15 cellular contexts compared by ENCODE assay signal in genomic region chr5:35788724-35789123, GRCh38.
DNase-seq lines count a peak whose midpoint lies in the region; ATAC-seq, FAIRE-seq and TF ChIP-seq lines count a peak whose summit lies in the region.
"Had no signal": no experiment of that assay in that cellular context is flagged by ENCODE, and none has a peak within 500 bp of the region (broad histone marks: within the 10 kb centered on the region; RNA-seq: fewer than 3 reads in every experiment).

No MANE protein-coding gene starts in this region.

- H3K4me2 ChIP-seq in HepG2 (ENCODE audit: low read depth, low read length): no peak overlapping the region
- no peak overlapping the region for H3K4me2 ChIP-seq in PC-3 (ENCODE audit: low read length)

- no peak for DNase-seq in HepG2 (ENCODE audit: low spot score)
- peak in 5 of 7 donors; percentile 12 to 62 (median 30) for DNase-seq in adrenal gland
- DNase-seq in lower lobe of right lung: no peak
- DNase-seq in stimulated activated CD4-positive, alpha-beta T cell treated with anti-CD3 and anti-CD28 coated beads, Interleukin-2, amount 100 ng/mL, for 48 hours: no peak
- DNase-seq in PC-3: no peak
- no peak for DNase-seq in NCI-H146 treated with DMSO at 0.1 percent for 48 hours (lab: John Stamatoyannopoulos, UW; ENCODE audit: unreplicated experiment)
- DNase-seq: CD4-positive, CD25-positive, alpha-beta regulatory T cell; DMS79 treated with DMSO at 0.1 percent for 48 hours; H7; NCI-H1048; NCI-H1436 treated with DMSO at 0.1 percent for 48 hours; NCI-H2081 treated with DMSO at 0.1 percent for 48 hours; NCI-H510A treated with DMSO at 0.1 percent for 48 hours had no signal

- H3K4me3 ChIP-seq in liver (ENCODE audit: low read depth in 1 of 3, low read length in 3 of 3): no peak overlapping the region
- H3K4me3 ChIP-seq in HepG2 (replicated peaks in 1 of 3; ENCODE audit: insufficient read depth in 1 of 3, low read depth in 2 of 3, low read length in 3 of 3): no peak overlapping the region
- no peak overlapping the region for H3K4me3 ChIP-seq in adrenal gland
- no peak overlapping the region for H3K4me3 ChIP-seq in lower lobe of right lung
- H3K4me3 ChIP-seq in PC-3 (ENCODE audit: low read length): no peak overlapping the region

- H3F3A ChIP-seq in PC-3 (ENCODE audit: low read length, unreplicated experiment): no peaks in the 10 kb centered on the region

- POLR2A ChIA-PET in HepG2 (lab: Yijun Ruan, JAX): no interaction called here
- POLR2A ChIA-PET in PC-3 (lab: Charles Lee; ENCODE audit: unreplicated experiment): no interaction called here

- ATAC-seq in HepG2: no peak
- ATAC-seq in lower lobe of right lung: no peak
- no peak for ATAC-seq in PC-3
- ATAC-seq: Panc1 had no signal

- CTCF ChIA-PET in HepG2 (lab: Yijun Ruan, JAX; ENCODE audit: low intra/inter-chr PET ratio, low total read pairs): no interaction called here
- CTCF ChIA-PET in PC-3 (lab: Charles Lee): no interaction called here

- H2AFZ ChIP-seq in HepG2 (ENCODE audit: low read length) (no peak overlapping the region), PC-3 (ENCODE audit: low read length) (no peak overlapping the region)

- FAIRE-seq in HepG2 (lab: Jason Lieb, UNC): no peak

- H3K79me2 ChIP-seq in HepG2 (ENCODE audit: insufficient read depth, low read length): no peaks in the 10 kb centered on the region
- H3K79me2 ChIP-seq in PC-3 (ENCODE audit: low read length): no peaks in the 10 kb centered on the region

- no peaks in the 10 kb centered on the region for H3K36me3 ChIP-seq in liver (ENCODE audit: control insufficient read depth in 4 of 4, insufficient read depth in 3 of 4, low read depth in 1 of 4, low read length in 3 of 4)
- no peaks in the 10 kb centered on the region for H3K36me3 ChIP-seq in HepG2 (replicated peaks in 1 of 2; ENCODE audit: control insufficient read depth in 1 of 2, insufficient read depth in 2 of 2, low read length in 2 of 2)
- H3K36me3 ChIP-seq in adrenal gland (replicated peaks in 1 of 2): no peaks in the 10 kb centered on the region
- no peaks in the 10 kb centered on the region for H3K36me3 ChIP-seq in lower lobe of right lung
- H3K36me3 ChIP-seq in PC-3 (ENCODE audit: low read depth, low read length): no peaks in the 10 kb centered on the region

- H3K27ac ChIP-seq in liver (ENCODE audit: low read depth in 1 of 2, low read length in 2 of 2) (no peak overlapping the region), HepG2 (ENCODE audit: extremely low read length, insufficient read depth, low read length) (no peak overlapping the region), adrenal gland (peak overlapping the region in 2 of 5 donors; percentile 15 to 47), lower lobe of right lung (peak overlapping the region; percentile 56), PC-3 (ENCODE audit: low read length) (no peak overlapping the region)

- in situ Hi-C loops in HepG2 (cut with HindIII; ENCODE audit: extremely low pct_ligation_motif_present, low pct_unique_long_range_greater_than_20kb): no loop called here

- H3K9ac ChIP-seq in liver (ENCODE audit: low read depth in 1 of 2, low read length in 2 of 2): no peak overlapping the region
- H3K9ac ChIP-seq in HepG2 (ENCODE audit: insufficient read depth, low read depth, low read length): no peak overlapping the region
- H3K9ac ChIP-seq in PC-3 (ENCODE audit: low read length): no peak overlapping the region

- BruUV-seq in HepG2 (replicated peaks; lab: Mats Ljungman, UMichigan) (no TSS peak), PC-3 (replicated peaks; lab: Mats Ljungman, UMichigan) (no TSS peak)

- no peaks in the 10 kb centered on the region for H3K9me3 ChIP-seq in liver (ENCODE audit: control insufficient read depth in 4 of 4, low read length in 3 of 4)
- no peaks in the 10 kb centered on the region for H3K9me3 ChIP-seq in HepG2 (ENCODE audit: low read length)
- no peaks in the 10 kb centered on the region for H3K9me3 ChIP-seq in adrenal gland (replicated peaks in 1 of 3)
- H3K9me3 ChIP-seq in lower lobe of right lung: no peaks in the 10 kb centered on the region
- H3K9me3 ChIP-seq in PC-3 (ENCODE audit: low read length): no peaks in the 10 kb centered on the region

- TF ChIP-seq POLR2A in HepG2 (IDR thresholded peaks at IDR 0.05; ENCODE audit: insufficient read depth in 1 of 2, low read depth in 2 of 2, low read length in 2 of 2): no peak
- TF ChIP-seq POLR2A in adrenal gland (IDR thresholded peaks at IDR 0.05): no peak

- no peak for TF ChIP-seq EP300 in HepG2 (IDR thresholded peaks at IDR 0.05; ENCODE audit: low read depth in 2 of 2, low read length in 2 of 2)
- TF ChIP-seq EP300 in HepG2 (CRISPR knock-in tag; IDR thresholded peaks at IDR 0.05; ENCODE audit: borderline replicate concordance): no peak

- H3K27me3 ChIP-seq in liver (ENCODE audit: control insufficient read depth in 4 of 4, insufficient read depth in 4 of 4, low read length in 3 of 4) (no peaks in the 10 kb centered on the region), HepG2 (ENCODE audit: control insufficient read depth in 1 of 2, insufficient read depth in 2 of 2, low read length in 2 of 2) (no peaks in the 10 kb centered on the region), adrenal gland (no peaks in the 10 kb centered on the region), lower lobe of right lung (ENCODE audit: low read depth) (no peaks in the 10 kb centered on the region), PC-3 (ENCODE audit: low read length) (no peaks in the 10 kb centered on the region)

- WGBS in liver: 74% methylated on average over 4 of the region's 4 CpGs
- 17% methylated on average over 4 of the region's 4 CpGs for WGBS in HepG2 (ENCODE audit: low lambda C conversion rate)
- WGBS in adrenal gland, 4 donors: 69 to 82% (median 70%) methylated on average over 4 of the region's 4 CpGs

- H3K9me2 ChIP-seq in PC-3 (replicated peaks; ENCODE audit: low read length): no peaks in the 10 kb centered on the region

- intact Hi-C loops in HepG2 (cut with micrococcal nuclease; ENCODE audit: unreplicated experiment) (no loop called here), adrenal gland (cut with DNase I) (no loop called here), lower lobe of right lung (cut with DNase I) (no loop called here), PC-3 (cut with micrococcal nuclease) (no loop called here)

- TF ChIP-seq CTCF in liver (IDR thresholded peaks at IDR 0.05; ENCODE audit: low read depth, low read length, missing input control) (no peak), HepG2 (CRISPR knock-in tag; IDR thresholded peaks at IDR 0.05) (no peak), adrenal gland (IDR thresholded peaks at IDR 0.05) (no peak), lower lobe of right lung (IDR thresholded peaks at IDR 0.05) (no peak), PC-3 (conservative IDR thresholded peaks at IDR 0.05; ENCODE audit: low read depth, low read length) (no peak)

- no peaks in the 10 kb centered on the region for H3K4me1 ChIP-seq in liver (ENCODE audit: control insufficient read depth in 4 of 4, insufficient read depth in 4 of 4, low read length in 3 of 4)
- no peaks in the 10 kb centered on the region for H3K4me1 ChIP-seq in HepG2 (ENCODE audit: insufficient read depth, low read length)
- no peaks in the 10 kb centered on the region for H3K4me1 ChIP-seq in adrenal gland (replicated peaks in 1 of 2)
- peaks cover 4% of the 10 kb centered on the region for H3K4me1 ChIP-seq in lower lobe of right lung
- H3K4me1 ChIP-seq in PC-3 (ENCODE audit: insufficient read depth, low read length): no peaks in the 10 kb centered on the region; the same call in 1 of the 2 replicates

- H4K20me1 ChIP-seq in HepG2 (ENCODE audit: insufficient read depth, low read length) (no peaks in the 10 kb centered on the region), PC-3 (ENCODE audit: low read length) (no peaks in the 10 kb centered on the region)

- TF ChIP-seq RAD21 in liver (IDR thresholded peaks at IDR 0.05): no peak
- no peak for TF ChIP-seq RAD21 in HepG2 (CRISPR knock-in tag; IDR thresholded peaks at IDR 0.05)

TF ChIP-seq in liver, 16 proteins besides CTCF, POLR2A, EP300 and RAD21:
- peak; percentile 96 for TF ChIP-seq NR2F2 (IDR thresholded peaks at IDR 0.05)
- peak; percentile 9 for TF ChIP-seq SP1 (IDR thresholded peaks at IDR 0.05)
- TF ChIP-seq ZBTB33 (IDR thresholded peaks at IDR 0.05): no peak

TF ChIP-seq in HepG2, 621 proteins besides CTCF, POLR2A, EP300 and RAD21 (continues in another document):
- TF ChIP-seq SALL1 (CRISPR knock-in tag; IDR thresholded peaks at IDR 0.05) (no peak), TCF12 (IDR thresholded peaks at IDR 0.05) (no peak), TCF12 (CRISPR knock-in tag; IDR thresholded peaks at IDR 0.05) (no peak)

Comparison
In these comparisons a context has a peak if more than half of its experiments do, and no peak if none do; other contexts are left out.
1. DNase-seq: peak in adrenal gland (5 of 7); none in HepG2 (single experiment), lower lobe of right lung (single experiment), stimulated activated CD4-positive, alpha-beta T cell treated with anti-CD3 and anti-CD28 coated beads, Interleukin-2, amount 100 ng/mL, for 48 hours (0 of 2), PC-3 (single experiment) and NCI-H146 treated with DMSO at 0.1 percent for 48 hours (single experiment).